In genomic region chr14:24135834-24136683, GRCh38 we compare ENCODE assay signal across 8 cellular contexts. TPM values are rescaled to one million over a fixed set of nuclear protein-coding genes. Genes with fewer than 3 reads are reported as not detected.
DNase-seq lines count a peak whose midpoint lies in the region; ATAC-seq and TF ChIP-seq lines count a peak whose summit lies in the region.

PSME1 (plus strand) TSS chr14:24136194; CDS start chr14:24136263, 69 bp downstream.

- no peaks in the 10 kb centered on the region for H3F3A ChIP-seq in PC-3 (ENCODE audit: low read length, unreplicated experiment)

- intact Hi-C loops in PC-3 (cut with micrococcal nuclease) = loop anchor here (1.0 kb wide), 1 partner anchor 21 kb away; no protein-coding TSS in a partner anchor

- POLR2A ChIA-PET in PC-3 (lab: Charles Lee; ENCODE audit: unreplicated experiment) = interaction anchor here (0.5 to 2.0 kb wide), 4 partner anchors 11 to 1082 kb away, joined by 4 to 14 read pairs (median 9); partner anchors contain the start of genes DCAF11, NRL and RNF31

- no peaks in the 10 kb centered on the region for H4K20me1 ChIP-seq in PC-3 (ENCODE audit: low read length)

- no peaks in the 10 kb centered on the region for H3K9me2 ChIP-seq in PC-3 (replicated peaks; ENCODE audit: low read length)

- H3K27ac Mint-ChIP-seq in activated T-cell treated with anti-CD3 and anti-CD28 coated beads, Interleukin-2, amount 50 U/mL, for 24 hours = peak within 1 kb of the TSS; percentile 94

- H3K4me2 ChIP-seq in PC-3 (ENCODE audit: low read length) = peak within 1 kb of the TSS; percentile 93

- ATAC-seq in GM21576 (IDR thresholded peaks at IDR 0.05; ENCODE audit: unreplicated experiment) (peak; percentile 83), PC-3 (peak; percentile 86)

- H3K4me1 Mint-ChIP-seq in activated T-cell treated with anti-CD3 and anti-CD28 coated beads, Interleukin-2, amount 50 U/mL, for 24 hours (ENCODE audit: low read depth) = peaks cover 58% of the 10 kb centered on the region

- peaks cover 44% of the 10 kb centered on the region for H3K36me3 Mint-ChIP-seq in activated T-cell treated with anti-CD3 and anti-CD28 coated beads, Interleukin-2, amount 50 U/mL, for 24 hours (ENCODE audit: low read depth)

- H3K9me3 Mint-ChIP-seq in activated T-cell treated with anti-CD3 and anti-CD28 coated beads, Interleukin-2, amount 50 U/mL, for 24 hours = no peaks in the 10 kb centered on the region

- H3K4me1 ChIP-seq in PC-3 (ENCODE audit: insufficient read depth, low read length) (peaks cover 23% of the 10 kb centered on the region), esophagus (ENCODE audit: control insufficient read depth in 2 of 2, insufficient read depth in 2 of 2, low read length in 1 of 2) (peaks cover 13 to 15% of the 10 kb centered on the region in 2 donors), muscle layer of duodenum (ENCODE audit: control insufficient read depth in 1 of 2, insufficient read depth in 2 of 2, low read length in 2 of 2) (peaks cover 14 to 45% of the 10 kb centered on the region in 2 donors)

- no TSS peak for BruUV-seq in PC-3 (replicated peaks; lab: Mats Ljungman, UMichigan)

- H3K4me3 ChIP-seq in Jurkat, Clone E6-1 (ENCODE audit: low read length) = peak within 1 kb of the TSS; percentile 83
- H3K4me3 ChIP-seq in PC-3 (ENCODE audit: low read length) = peak within 1 kb of the TSS; percentile 95
- peak within 1 kb of the TSS; percentile 63 to 94 for H3K4me3 ChIP-seq in esophagus (ENCODE audit: low read depth in 1 of 2, low read length in 2 of 2)
- peak within 1 kb of the TSS; percentile 71 to 96 for H3K4me3 ChIP-seq in muscle layer of duodenum (ENCODE audit: low read depth in 1 of 2, low read length in 2 of 2)

- H3K4me3 Mint-ChIP-seq in activated T-cell treated with anti-CD3 and anti-CD28 coated beads, Interleukin-2, amount 50 U/mL, for 24 hours = peak within 1 kb of the TSS; percentile 93

- H3K27me3 Mint-ChIP-seq in activated T-cell treated with anti-CD3 and anti-CD28 coated beads, Interleukin-2, amount 50 U/mL, for 24 hours = no peaks in the 10 kb centered on the region

- H2AFZ ChIP-seq in PC-3 (ENCODE audit: low read length) = peak within 1 kb of the TSS; percentile 93

- H3K9ac ChIP-seq in PC-3 (ENCODE audit: low read length) = peak within 1 kb of the TSS; percentile 80

- CTCF ChIA-PET in PC-3 (lab: Charles Lee) = interaction anchor here (0.6 to 1.2 kb wide), 4 partner anchors 22 to 196 kb away, joined by 4 to 8 read pairs (median 5); partner anchors contain the start of genes DCAF11, IRF9 and NRL

- H3K79me2 ChIP-seq in PC-3 (ENCODE audit: low read length) = peaks cover 37% of the 10 kb centered on the region

- no peaks in the 10 kb centered on the region for H3K27me3 ChIP-seq in PC-3 (ENCODE audit: low read length)
- H3K27me3 ChIP-seq in esophagus (ENCODE audit: control insufficient read depth in 1 of 2, insufficient read depth in 2 of 2, low read length in 2 of 2) = no peaks in the 10 kb centered on the region
- H3K27me3 ChIP-seq in muscle layer of duodenum (ENCODE audit: low read depth, low read length) = no peaks in the 10 kb centered on the region

- 0 to 1% methylated on average over 28 to 75 of the region's 75 CpGs for WGBS in esophagus, 2 donors

- peaks cover 17% of the 10 kb centered on the region; the same call in 1 of the 2 replicates for H3K36me3 ChIP-seq in PC-3 (ENCODE audit: low read depth, low read length)
- peaks cover 3 to 14% of the 10 kb centered on the region in 2 donors for H3K36me3 ChIP-seq in esophagus (ENCODE audit: control insufficient read depth in 2 of 2, insufficient read depth in 2 of 2, low read length in 1 of 2)
- peaks cover 20 to 22% of the 10 kb centered on the region in 2 donors for H3K36me3 ChIP-seq in muscle layer of duodenum (ENCODE audit: control insufficient read depth in 1 of 2, insufficient read depth in 2 of 2, low read length in 2 of 2)

- H3K27ac ChIP-seq in PC-3 (ENCODE audit: low read length) = no peak within 1 kb of the TSS
- H3K27ac ChIP-seq in esophagus (ENCODE audit: low read depth in 2 of 2, low read length in 1 of 2) = peak within 1 kb of the TSS; percentile 81 to 87
- peak within 1 kb of the TSS; percentile 81 for H3K27ac ChIP-seq in muscle layer of duodenum (ENCODE audit: low read length)

- DNase-seq in DMS114 treated with DMSO at 0.1 percent for 48 hours (lab: John Stamatoyannopoulos, UW; ENCODE audit: unreplicated experiment) (peak; percentile 69), PC-3 (peak; percentile 90)
- peak; percentile 82 for DNase-seq in Jurkat, Clone E6-1 (ENCODE audit: low read depth, low spot score)
- peak; percentile 98 for DNase-seq in activated T-cell treated with anti-CD3 and anti-CD28 coated beads, Interleukin-2, amount 50 U/mL, for 24 hours
- DNase-seq in stimulated activated CD8-positive, alpha-beta memory T cell treated with anti-CD3 and anti-CD28 coated beads, Interleukin-7, amount 100 ng/mL, for 4 hours (ENCODE audit: low read depth in 2 of 2) = peak; percentile 86 to 89

- no peak for TF ChIP-seq CTCF in PC-3 (conservative IDR thresholded peaks at IDR 0.05; ENCODE audit: low read depth, low read length)

- H3K9me3 ChIP-seq in PC-3 (ENCODE audit: low read length) (no peaks in the 10 kb centered on the region), esophagus (ENCODE audit: control insufficient read depth in 2 of 2, insufficient read depth in 1 of 2, low read depth in 1 of 2, low read length in 1 of 2) (no peaks in the 10 kb centered on the region), muscle layer of duodenum (ENCODE audit: control insufficient read depth in 1 of 2, low read length in 2 of 2) (no peaks in the 10 kb centered on the region)

RNA-seq across cellular contexts. Expression of gene PSME1, which starts in this region (rescaled TPM):
- 321 TPM for polyA plus RNA-seq in Jurkat, Clone E6-1 (2012; ENCODE audit: insufficient read depth, insufficient read length)
- total RNA-seq in PC-3 (2014; rRNA removed) = 140 and 163 TPM in 2 replicates
- 100 to 1,000 TPM; 146 to 198 TPM for polyA plus RNA-seq in esophagus
